In genomic region chr2:95380731-95381130, GRCh38 we compare ENCODE assay signal across 20 cellular contexts. TPM values are rescaled to one million over a fixed set of nuclear protein-coding genes. Genes with fewer than 3 reads are reported as not detected.
DNase-seq lines count a peak whose midpoint lies in the region; ATAC-seq and TF ChIP-seq lines count a peak whose summit lies in the region.
"Had no signal": no experiment of that assay in that cellular context is flagged by ENCODE, and none has a peak within 500 bp of the region (broad histone marks: within the 10 kb centered on the region; RNA-seq: fewer than 3 reads in every experiment).

No MANE protein-coding gene starts in this region.

- TF ChIP-seq CTCF in MCF 10A (IDR thresholded peaks at IDR 0.05; ENCODE audit: unreplicated experiment), result no peak
- TF ChIP-seq CTCF in breast epithelium (IDR thresholded peaks at IDR 0.05), result no peak
- no peak for TF ChIP-seq CTCF in vagina (IDR thresholded peaks at IDR 0.05)

- intact Hi-C loops in MCF 10A (cut with micrococcal nuclease), result no loop called here
- intact Hi-C loops in breast epithelium (cut with DNase I; ENCODE audit: low total_unique reads), result no loop called here
- intact Hi-C loops in posterior vena cava (cut with DNase I), result no loop called here
- intact Hi-C loops in vagina (cut with DNase I), result no loop called here

- H3K27ac Mint-ChIP-seq in MCF 10A (ENCODE audit: low read depth, unreplicated experiment), result peak overlapping the region; percentile 54
- peak overlapping the region; percentile 47 for H3K27ac Mint-ChIP-seq in T-helper 17 cell
- H3K27ac Mint-ChIP-seq: B cell; CD4-positive, alpha-beta T cell; CD8-positive, alpha-beta T cell had no signal

- no peak overlapping the region for H3K27ac ChIP-seq in breast epithelium
- H3K27ac ChIP-seq in vagina, result no peak overlapping the region
- H3K27ac ChIP-seq: 22Rv1; A549; BLaER1 treated with 17β-estradiol and CSF1 and Interleukin-3, amounts not matched to agents 10 nM and 100 nM; C4-2B had no signal

- no peaks in the 10 kb centered on the region for H3K27me3 ChIP-seq in breast epithelium
- H3K27me3 ChIP-seq in vagina, result no peaks in the 10 kb centered on the region
- H3K27me3 ChIP-seq: BLaER1 treated with 17β-estradiol and CSF1 and Interleukin-3, amounts not matched to agents 10 nM and 100 nM had no signal

- H3K36me3 Mint-ChIP-seq in MCF 10A (ENCODE audit: insufficient read depth, unreplicated experiment) (peaks cover 50% of the 10 kb centered on the region), T-helper 17 cell (ENCODE audit: low read depth) (peaks cover 2% of the 10 kb centered on the region)
- H3K36me3 Mint-ChIP-seq: CD8-positive, alpha-beta T cell had no signal

- H3K27me3 Mint-ChIP-seq in MCF 10A (ENCODE audit: insufficient read depth, unreplicated experiment) (no peaks in the 10 kb centered on the region), T-helper 17 cell (peaks cover 56% of the 10 kb centered on the region)

- no peak for DNase-seq in MCF 10A (ENCODE audit: unreplicated experiment)
- DNase-seq in breast epithelium (ENCODE audit: low spot score in 2 of 2), result no peak
- no peak for DNase-seq in T-helper 17 cell
- DNase-seq in posterior vena cava (ENCODE audit: low spot score), result peak; percentile 29
- peak; percentile 12 for DNase-seq in ureter (ENCODE audit: low spot score)
- DNase-seq in amniotic stem cell (lab: John Stamatoyannopoulos, UW), result no peak
- no peak for DNase-seq in OCI-M2 (lab: John Stamatoyannopoulos, UW; ENCODE audit: unreplicated experiment)
- no peak for DNase-seq in vagina (ENCODE audit: extremely low spot score in 2 of 2)
- DNase-seq: AML-193; Caco-2; Calu3; CD4-positive, alpha-beta T cell; CD8-positive, alpha-beta T cell; DMS79 treated with DMSO at 0.1 percent for 48 hours; GF-D8 had no signal

- H3K4me3 ChIP-seq in breast epithelium (no peak overlapping the region), vagina (no peak overlapping the region)
- H3K4me3 ChIP-seq: A549; BLaER1 treated with 17β-estradiol and CSF1 and Interleukin-3, amounts not matched to agents 10 nM and 100 nM had no signal

- POLR2A ChIA-PET in MCF 10A (lab: Yijun Ruan, JAX), result no interaction called here

- TF ChIP-seq POLR2A in breast epithelium (IDR thresholded peaks at IDR 0.05) (no peak), vagina (IDR thresholded peaks at IDR 0.05) (no peak)

- no peaks in the 10 kb centered on the region for H3K9me3 Mint-ChIP-seq in MCF 10A (ENCODE audit: unreplicated experiment)
- H3K9me3 Mint-ChIP-seq: CD4-positive, alpha-beta T cell; CD8-positive, alpha-beta T cell had no signal

- no peaks in the 10 kb centered on the region for H3K4me1 ChIP-seq in breast epithelium
- H3K4me1 ChIP-seq in vagina, result peaks cover 21% of the 10 kb centered on the region
- H3K4me1 ChIP-seq: A549, Caco-2 had no signal

- H3K4me3 Mint-ChIP-seq in MCF 10A (ENCODE audit: unreplicated experiment), result no peak overlapping the region
- H3K4me3 Mint-ChIP-seq in T-helper 17 cell, result no peak overlapping the region
- H3K4me3 Mint-ChIP-seq: B cell; CD4-positive, alpha-beta T cell; CD8-positive, alpha-beta T cell had no signal

- H3K4me1 Mint-ChIP-seq in MCF 10A (ENCODE audit: insufficient read depth, unreplicated experiment), result peaks cover 15% of the 10 kb centered on the region
- peaks cover 4% of the 10 kb centered on the region for H3K4me1 Mint-ChIP-seq in T-helper 17 cell
- H3K4me1 Mint-ChIP-seq: B cell had no signal

- CTCF ChIA-PET in MCF 10A (lab: Yijun Ruan, JAX), result no interaction called here

- H3K36me3 ChIP-seq in breast epithelium, result no peaks in the 10 kb centered on the region
- peaks cover 0 to 11% of the 10 kb centered on the region in 2 donors for H3K36me3 ChIP-seq in vagina
- H3K36me3 ChIP-seq: BLaER1 treated with 17β-estradiol and CSF1 and Interleukin-3, amounts not matched to agents 10 nM and 100 nM had no signal

- no peak for ATAC-seq in T-helper 17 cell
- ATAC-seq: CD8-positive, alpha-beta T cell had no signal

- H3K9me3 ChIP-seq in breast epithelium (no peaks in the 10 kb centered on the region), T-helper 17 cell (ENCODE audit: control insufficient read depth, low read length, poor library complexity, severe bottlenecking) (no peaks in the 10 kb centered on the region), vagina (no peaks in the 10 kb centered on the region)
- H3K9me3 ChIP-seq: A549; BLaER1 treated with 17β-estradiol and CSF1 and Interleukin-3, amounts not matched to agents 10 nM and 100 nM; Caco-2 had no signal

- BruUV-seq in MCF 10A (replicated peaks; lab: Mats Ljungman, UMichigan), result no TSS peak

RNA-seq across cellular contexts. Expression of gene FAHD2A, which starts 21.8 kb away (rescaled TPM):
- 23.9 and 24.1 TPM in 2 replicates for total RNA-seq in MCF 10A (2022)
- 10 to 100 TPM; 19.3 to 50.1 (median 24.3) TPM for total RNA-seq in breast epithelium
- total RNA-seq in T-helper 17 cell, result 10 to 100 TPM; 19.1 to 19.8 TPM
- total RNA-seq in posterior vena cava, result 10 to 100 TPM; 14.1 to 18.3 TPM
- 25.7 TPM for total RNA-seq in ureter
- 42.0 TPM for total RNA-seq in vagina

Comparison
In these comparisons a context has a peak if more than half of its experiments do, and no peak if none do; other contexts are left out.
1. DNase-seq: peak in posterior vena cava (single experiment) and ureter (single experiment); none in MCF 10A (single experiment), breast epithelium (0 of 2), T-helper 17 cell (0 of 3), amniotic stem cell (single experiment), OCI-M2 (single experiment) and vagina (0 of 2).